10 cellular contexts compared by ENCODE assay signal in the genomic region with DNA sequence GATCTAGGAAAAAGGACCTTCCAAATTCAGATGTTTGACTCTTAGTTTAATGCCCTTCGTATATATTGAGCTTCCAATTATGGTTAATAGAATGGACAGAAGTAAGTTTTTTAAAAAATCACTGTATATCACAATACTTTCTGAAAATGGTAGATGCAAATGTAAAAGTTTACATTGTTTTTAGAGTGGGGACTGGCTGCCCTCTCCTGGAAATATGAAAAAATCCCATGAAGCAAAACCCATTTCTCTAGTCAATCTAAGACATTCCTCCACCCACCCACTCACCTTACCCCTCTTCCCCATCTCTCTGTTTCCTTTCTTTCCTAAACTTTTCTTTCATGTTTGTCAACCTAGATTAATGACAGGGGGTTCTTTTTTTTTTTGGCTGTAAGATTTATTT.
A peak's percentile ranks its signal among the peaks of the same experiment; 100 is the strongest.
DNase-seq lines count a peak whose midpoint lies in the region; ATAC-seq and TF ChIP-seq lines count a peak whose summit lies in the region.
"Had no signal": no experiment of that assay in that cellular context is flagged by ENCODE, and none has a peak within 500 bp of the region (broad histone marks: within the 10 kb centered on the region; RNA-seq: fewer than 3 reads in every experiment).

No MANE protein-coding gene starts in this region.

- TF ChIP-seq POLR2A in GM18505 (IDR thresholded peaks at IDR 0.05; ENCODE audit: borderline replicate concordance, extremely low read depth, insufficient read depth, insufficient read length) = no peak

- TF ChIP-seq CTCF in AG09309 (IDR thresholded peaks at IDR 0.05; ENCODE audit: control insufficient read depth, insufficient read depth, low read depth, low read length, missing control alignments) = peak; percentile 39

- H3K4me3 ChIP-seq in AG09309 (ENCODE audit: control insufficient read depth, low read depth, low read length) (no peak overlapping the region), MG63 (no peak overlapping the region)

- ATAC-seq in GM18505 (IDR thresholded peaks at IDR 0.05; ENCODE audit: unreplicated experiment) (no peak), GM18517 (IDR thresholded peaks at IDR 0.05; ENCODE audit: unreplicated experiment) (no peak)
- ATAC-seq: activated CD8-positive, alpha-beta memory T cell treated with anti-CD3 and anti-CD28 coated beads, Interleukin-2, amount 10 ng/mL, durations not matched to agents 7 days and 5 days had no signal

- H3K27me3 ChIP-seq in MG63 = no peaks in the 10 kb centered on the region

- DNase-seq in AG09309 (ENCODE audit: low read depth) (no peak), HT-29 (ENCODE audit: low spot score) (peak; percentile 12), astrocyte of the hippocampus (ENCODE audit: low read depth, low spot score) (peak; percentile 30), lung microvascular endothelial cell (ENCODE audit: low read depth in 2 of 2) (peak; percentile 3 to 26), MG63 (no peak), T1000 (lab: John Stamatoyannopoulos, UW) (no peak)
- DNase-seq: activated CD8-positive, alpha-beta memory T cell treated with anti-CD3 and anti-CD28 coated beads, Interleukin-2, amount 10 ng/mL, durations not matched to agents 7 days and 5 days; retina had no signal

- no peaks in the 10 kb centered on the region for H3K36me3 ChIP-seq in MG63

- H3K9me3 ChIP-seq in MG63 = no peaks in the 10 kb centered on the region

Comparison
In these comparisons a context has a peak if more than half of its experiments do, and no peak if none do; other contexts are left out.
1. DNase-seq: peak in HT-29 (single experiment), astrocyte of the hippocampus (single experiment) and lung microvascular endothelial cell (2 of 2); none in AG09309 (single experiment), MG63 (single experiment) and T1000 (single experiment).